ENCODE assay signal across 1 cellular context in the genomic region with DNA sequence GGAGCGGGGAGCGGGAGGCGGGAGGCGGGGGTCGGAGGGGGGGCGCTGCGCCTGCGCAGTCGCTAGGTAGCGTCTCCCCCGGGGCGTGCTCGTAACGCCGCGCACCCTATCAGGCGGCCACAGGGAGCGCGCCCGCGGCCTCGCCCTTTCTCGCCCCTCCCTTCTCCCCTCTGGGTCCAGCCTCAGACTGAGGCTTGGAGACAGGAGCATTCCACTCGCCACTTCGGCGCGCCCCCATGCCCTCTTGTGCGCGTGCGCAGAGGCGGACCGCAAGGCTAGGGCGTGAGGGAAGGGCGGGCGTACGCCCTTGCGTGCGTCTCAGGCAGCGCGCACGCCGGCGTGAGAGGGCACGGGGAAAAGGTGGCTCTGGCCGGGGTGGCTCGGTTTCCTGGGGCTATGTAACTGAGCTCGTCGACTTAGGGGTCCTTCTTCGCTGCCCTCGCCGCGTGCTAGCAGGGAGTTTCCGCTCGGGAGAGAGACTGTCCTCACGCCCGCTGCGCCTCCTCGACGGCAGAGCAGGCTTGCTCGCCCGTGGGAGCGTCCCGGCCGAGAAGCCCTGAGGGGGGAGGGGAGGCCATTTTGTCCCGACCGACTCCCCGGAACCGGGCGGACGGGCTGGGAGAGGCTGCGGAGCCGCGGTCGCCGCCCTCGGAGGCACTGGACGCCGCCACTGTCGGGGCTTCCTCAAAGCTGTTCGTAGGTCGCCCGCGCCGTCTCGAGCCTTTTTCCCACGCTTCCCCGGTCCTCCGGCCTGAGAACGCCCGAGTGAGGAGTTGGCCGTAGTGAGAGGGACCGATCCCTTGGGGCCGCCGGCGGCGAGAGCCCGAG.
A peak's percentile ranks its signal among the peaks of the same experiment; 100 is the strongest.
TF ChIP-seq lines count a peak whose summit lies in the region.

A gene (plus strand): TSS at position 316 of the 828 bp plus-strand sequence. CDS start 525 bp downstream, outside the sequence.

TF ChIP-seq in HepG2, 621 proteins besides CTCF, POLR2A, EP300 and RAD21 (continued from another document and continues in another):
- TF ChIP-seq, protein P1, sequence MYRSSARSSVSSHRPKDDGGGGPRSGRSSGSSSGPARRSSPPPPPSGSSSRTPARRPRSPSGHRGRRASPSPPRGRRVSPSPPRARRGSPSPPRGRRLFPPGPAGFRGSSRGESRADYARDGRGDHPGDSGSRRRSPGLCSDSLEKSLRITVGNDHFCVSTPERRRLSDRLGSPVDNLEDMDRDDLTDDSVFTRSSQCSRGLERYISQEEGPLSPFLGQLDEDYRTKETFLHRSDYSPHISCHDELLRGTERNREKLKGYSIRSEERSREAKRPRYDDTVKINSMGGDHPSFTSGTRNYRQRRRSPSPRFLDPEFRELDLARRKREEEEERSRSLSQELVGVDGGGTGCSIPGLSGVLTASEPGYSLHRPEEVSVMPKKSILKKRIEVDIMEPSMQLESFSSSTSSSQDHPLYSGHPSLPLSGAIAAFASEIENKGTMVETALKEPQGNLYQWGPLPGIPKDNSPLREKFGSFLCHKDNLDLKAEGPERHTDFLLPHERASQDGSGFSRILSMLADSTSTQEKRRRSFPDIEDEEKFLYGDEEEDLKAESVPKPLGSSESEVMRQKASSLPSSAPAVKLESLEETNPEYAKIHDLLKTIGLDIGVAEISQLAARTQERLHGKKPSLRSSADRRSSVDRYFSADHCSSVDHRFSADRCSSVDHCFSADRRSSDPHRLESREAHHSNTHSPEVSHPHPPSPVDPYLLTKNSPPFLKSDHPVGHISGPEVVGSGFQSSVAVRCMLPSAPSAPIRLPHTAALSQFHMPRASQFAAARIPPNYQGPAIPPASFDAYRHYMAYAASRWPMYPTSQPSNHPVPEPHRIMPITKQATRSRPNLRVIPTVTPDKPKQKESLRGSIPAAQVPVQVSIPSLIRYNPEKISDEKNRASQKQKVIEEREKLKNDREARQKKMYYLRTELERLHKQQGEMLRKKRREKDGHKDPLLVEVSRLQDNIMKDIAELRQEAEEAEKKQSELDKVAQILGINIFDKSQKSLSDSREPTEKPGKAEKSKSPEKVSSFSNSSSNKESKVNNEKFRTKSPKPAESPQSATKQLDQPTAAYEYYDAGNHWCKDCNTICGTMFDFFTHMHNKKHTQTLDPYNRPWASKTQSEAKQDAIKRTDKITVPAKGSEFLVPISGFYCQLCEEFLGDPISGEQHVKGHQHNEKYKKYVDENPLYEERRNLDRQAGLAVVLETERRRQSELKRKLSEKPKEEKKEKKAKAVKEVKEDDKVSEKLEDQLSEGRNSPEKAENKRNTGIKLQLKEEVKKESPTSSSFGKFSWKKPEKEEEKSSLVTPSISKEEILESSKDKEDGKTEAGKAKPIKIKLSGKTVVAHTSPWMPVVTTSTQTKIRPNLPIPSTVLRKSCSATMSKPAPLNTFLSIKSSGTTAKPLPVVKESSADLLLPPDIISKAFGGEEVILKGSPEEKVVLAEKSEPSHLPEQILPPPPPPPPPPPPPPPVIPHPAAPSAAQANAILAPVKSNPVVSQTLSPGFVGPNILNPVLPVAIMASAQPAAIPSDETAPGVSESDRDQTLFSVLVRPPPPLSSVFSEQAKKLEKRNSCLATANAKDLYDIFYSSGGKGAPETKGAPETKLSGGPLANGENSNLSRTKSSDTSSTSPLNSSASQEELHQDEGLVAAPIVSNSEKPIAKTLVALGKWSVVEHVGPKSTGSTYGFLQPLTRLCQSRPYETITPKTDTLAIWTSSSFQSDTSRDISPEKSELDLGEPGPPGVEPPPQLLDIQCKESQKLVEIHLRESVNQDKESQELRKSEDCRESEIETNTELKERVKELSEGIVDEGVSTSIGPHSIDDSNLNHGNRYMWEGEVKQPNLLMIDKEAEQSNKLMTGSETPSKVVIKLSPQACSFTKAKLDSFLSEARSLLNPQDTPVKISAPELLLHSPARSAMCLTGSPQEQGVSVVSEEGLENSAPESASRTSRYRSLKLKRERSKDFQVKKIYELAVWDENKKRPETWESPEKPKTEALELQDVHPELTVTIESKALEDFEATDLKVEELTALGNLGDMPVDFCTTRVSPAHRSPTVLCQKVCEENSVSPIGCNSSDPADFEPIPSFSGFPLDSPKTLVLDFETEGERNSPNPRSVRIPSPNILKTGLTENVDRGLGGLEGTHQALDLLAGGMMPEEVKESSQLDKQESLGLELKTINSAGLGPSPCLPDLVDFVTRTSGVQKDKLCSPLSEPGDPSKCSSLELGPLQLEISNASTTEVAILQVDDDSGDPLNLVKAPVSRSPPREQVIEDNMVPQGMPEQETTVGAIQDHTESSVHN (CRISPR knock-in tag; IDR thresholded peaks at IDR 0.05): peak; percentile 76; the same call in 1 of the 2 replicates
- peak; percentile 52; the same call in 1 of the 2 replicates for TF ChIP-seq GTF2F1 (IDR thresholded peaks at IDR 0.05; ENCODE audit: low read length)
- TF ChIP-seq ZNF562 (CRISPR knock-in tag; IDR thresholded peaks at IDR 0.05; ENCODE audit: borderline replicate concordance): no peak
- TF ChIP-seq, protein P2, sequence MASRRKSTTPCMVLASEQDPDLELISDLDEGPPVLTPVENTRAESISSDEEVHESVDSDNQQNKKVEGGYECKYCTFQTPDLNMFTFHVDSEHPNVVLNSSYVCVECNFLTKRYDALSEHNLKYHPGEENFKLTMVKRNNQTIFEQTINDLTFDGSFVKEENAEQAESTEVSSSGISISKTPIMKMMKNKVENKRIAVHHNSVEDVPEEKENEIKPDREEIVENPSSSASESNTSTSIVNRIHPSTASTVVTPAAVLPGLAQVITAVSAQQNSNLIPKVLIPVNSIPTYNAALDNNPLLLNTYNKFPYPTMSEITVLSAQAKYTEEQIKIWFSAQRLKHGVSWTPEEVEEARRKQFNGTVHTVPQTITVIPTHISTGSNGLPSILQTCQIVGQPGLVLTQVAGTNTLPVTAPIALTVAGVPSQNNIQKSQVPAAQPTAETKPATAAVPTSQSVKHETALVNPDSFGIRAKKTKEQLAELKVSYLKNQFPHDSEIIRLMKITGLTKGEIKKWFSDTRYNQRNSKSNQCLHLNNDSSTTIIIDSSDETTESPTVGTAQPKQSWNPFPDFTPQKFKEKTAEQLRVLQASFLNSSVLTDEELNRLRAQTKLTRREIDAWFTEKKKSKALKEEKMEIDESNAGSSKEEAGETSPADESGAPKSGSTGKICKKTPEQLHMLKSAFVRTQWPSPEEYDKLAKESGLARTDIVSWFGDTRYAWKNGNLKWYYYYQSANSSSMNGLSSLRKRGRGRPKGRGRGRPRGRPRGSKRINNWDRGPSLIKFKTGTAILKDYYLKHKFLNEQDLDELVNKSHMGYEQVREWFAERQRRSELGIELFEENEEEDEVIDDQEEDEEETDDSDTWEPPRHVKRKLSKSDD (CRISPR knock-in tag; IDR thresholded peaks at IDR 0.05; ENCODE audit: low read depth): peak; percentile 88
- TF ChIP-seq ZBTB7B (CRISPR knock-in tag; IDR thresholded peaks at IDR 0.05): peak; percentile 85
- TF ChIP-seq, protein P3, sequence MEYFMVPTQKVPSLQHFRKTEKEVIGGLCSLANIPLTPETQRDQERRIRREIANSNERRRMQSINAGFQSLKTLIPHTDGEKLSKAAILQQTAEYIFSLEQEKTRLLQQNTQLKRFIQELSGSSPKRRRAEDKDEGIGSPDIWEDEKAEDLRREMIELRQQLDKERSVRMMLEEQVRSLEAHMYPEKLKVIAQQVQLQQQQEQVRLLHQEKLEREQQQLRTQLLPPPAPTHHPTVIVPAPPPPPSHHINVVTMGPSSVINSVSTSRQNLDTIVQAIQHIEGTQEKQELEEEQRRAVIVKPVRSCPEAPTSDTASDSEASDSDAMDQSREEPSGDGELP (IDR thresholded peaks at IDR 0.05; ENCODE audit: borderline replicate concordance, low read depth): peak; percentile 39; the same call in 1 of the 2 replicates
- TF ChIP-seq, protein P4, sequence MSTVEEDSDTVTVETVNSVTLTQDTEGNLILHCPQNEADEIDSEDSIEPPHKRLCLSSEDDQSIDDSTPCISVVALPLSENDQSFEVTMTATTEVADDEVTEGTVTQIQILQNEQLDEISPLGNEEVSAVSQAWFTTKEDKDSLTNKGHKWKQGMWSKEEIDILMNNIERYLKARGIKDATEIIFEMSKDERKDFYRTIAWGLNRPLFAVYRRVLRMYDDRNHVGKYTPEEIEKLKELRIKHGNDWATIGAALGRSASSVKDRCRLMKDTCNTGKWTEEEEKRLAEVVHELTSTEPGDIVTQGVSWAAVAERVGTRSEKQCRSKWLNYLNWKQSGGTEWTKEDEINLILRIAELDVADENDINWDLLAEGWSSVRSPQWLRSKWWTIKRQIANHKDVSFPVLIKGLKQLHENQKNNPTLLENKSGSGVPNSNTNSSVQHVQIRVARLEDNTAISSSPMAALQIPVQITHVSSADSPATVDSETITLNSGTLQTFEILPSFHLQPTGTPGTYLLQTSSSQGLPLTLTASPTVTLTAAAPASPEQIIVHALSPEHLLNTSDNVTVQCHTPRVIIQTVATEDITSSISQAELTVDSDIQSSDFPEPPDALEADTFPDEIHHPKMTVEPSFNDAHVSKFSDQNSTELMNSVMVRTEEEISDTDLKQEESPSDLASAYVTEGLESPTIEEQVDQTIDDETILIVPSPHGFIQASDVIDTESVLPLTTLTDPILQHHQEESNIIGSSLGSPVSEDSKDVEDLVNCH (CRISPR knock-in tag; IDR thresholded peaks at IDR 0.05): peak; percentile 40; the same call in 1 of the 2 replicates
- TF ChIP-seq PHF5A (CRISPR knock-in tag; IDR thresholded peaks at IDR 0.05; ENCODE audit: low read depth, unreplicated experiment): no peak
- TF ChIP-seq, protein P5, sequence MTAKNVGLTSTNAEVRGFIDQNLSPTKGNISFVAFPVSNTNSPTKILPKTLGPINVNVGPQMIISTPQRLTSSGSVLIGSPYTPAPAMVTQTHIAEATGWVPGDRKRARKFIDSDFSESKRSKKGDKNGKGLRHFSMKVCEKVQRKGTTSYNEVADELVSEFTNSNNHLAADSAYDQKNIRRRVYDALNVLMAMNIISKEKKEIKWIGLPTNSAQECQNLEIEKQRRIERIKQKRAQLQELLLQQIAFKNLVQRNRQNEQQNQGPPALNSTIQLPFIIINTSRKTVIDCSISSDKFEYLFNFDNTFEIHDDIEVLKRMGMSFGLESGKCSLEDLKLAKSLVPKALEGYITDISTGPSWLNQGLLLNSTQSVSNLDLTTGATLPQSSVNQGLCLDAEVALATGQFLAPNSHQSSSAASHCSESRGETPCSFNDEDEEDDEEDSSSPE (CRISPR knock-in tag; IDR thresholded peaks at IDR 0.05): peak; percentile 84
- TF ChIP-seq NR1H2 (CRISPR knock-in tag; IDR thresholded peaks at IDR 0.05; ENCODE audit: borderline replicate concordance, low read depth): peak; percentile 90; the same call in 1 of the 2 replicates
- TF ChIP-seq, protein P6, sequence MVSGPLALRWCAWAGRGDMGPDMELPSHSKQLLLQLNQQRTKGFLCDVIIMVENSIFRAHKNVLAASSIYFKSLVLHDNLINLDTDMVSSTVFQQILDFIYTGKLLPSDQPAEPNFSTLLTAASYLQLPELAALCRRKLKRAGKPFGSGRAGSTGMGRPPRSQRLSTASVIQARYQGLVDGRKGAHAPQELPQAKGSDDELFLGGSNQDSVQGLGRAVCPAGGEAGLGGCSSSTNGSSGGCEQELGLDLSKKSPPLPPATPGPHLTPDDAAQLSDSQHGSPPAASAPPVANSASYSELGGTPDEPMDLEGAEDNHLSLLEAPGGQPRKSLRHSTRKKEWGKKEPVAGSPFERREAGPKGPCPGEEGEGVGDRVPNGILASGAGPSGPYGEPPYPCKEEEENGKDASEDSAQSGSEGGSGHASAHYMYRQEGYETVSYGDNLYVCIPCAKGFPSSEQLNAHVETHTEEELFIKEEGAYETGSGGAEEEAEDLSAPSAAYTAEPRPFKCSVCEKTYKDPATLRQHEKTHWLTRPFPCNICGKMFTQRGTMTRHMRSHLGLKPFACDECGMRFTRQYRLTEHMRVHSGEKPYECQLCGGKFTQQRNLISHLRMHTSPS (CRISPR knock-in tag; IDR thresholded peaks at IDR 0.05; ENCODE audit: low read depth): peak; percentile 57; the same call in 1 of the 2 replicates
- peak; percentile 91 to 93; a peak in 3 of 4 replicates for TF ChIP-seq KLF16 (CRISPR knock-in tag; IDR thresholded peaks at IDR 0.05)
- TF ChIP-seq KDM5A (IDR thresholded peaks at IDR 0.05; ENCODE audit: borderline replicate concordance, low read length): no peak
- TF ChIP-seq LCORL (IDR thresholded peaks at IDR 0.05): no peak
- TF ChIP-seq LCORL (CRISPR knock-in tag; IDR thresholded peaks at IDR 0.05): peak; percentile 5
- peak; percentile 86; the same call in 1 of the 2 replicates for TF ChIP-seq ZNF713 (CRISPR knock-in tag; IDR thresholded peaks at IDR 0.05)
- TF ChIP-seq CAMTA2 (CRISPR knock-in tag; IDR thresholded peaks at IDR 0.05; ENCODE audit: borderline replicate concordance): peak; percentile 91
- TF ChIP-seq, protein P7, sequence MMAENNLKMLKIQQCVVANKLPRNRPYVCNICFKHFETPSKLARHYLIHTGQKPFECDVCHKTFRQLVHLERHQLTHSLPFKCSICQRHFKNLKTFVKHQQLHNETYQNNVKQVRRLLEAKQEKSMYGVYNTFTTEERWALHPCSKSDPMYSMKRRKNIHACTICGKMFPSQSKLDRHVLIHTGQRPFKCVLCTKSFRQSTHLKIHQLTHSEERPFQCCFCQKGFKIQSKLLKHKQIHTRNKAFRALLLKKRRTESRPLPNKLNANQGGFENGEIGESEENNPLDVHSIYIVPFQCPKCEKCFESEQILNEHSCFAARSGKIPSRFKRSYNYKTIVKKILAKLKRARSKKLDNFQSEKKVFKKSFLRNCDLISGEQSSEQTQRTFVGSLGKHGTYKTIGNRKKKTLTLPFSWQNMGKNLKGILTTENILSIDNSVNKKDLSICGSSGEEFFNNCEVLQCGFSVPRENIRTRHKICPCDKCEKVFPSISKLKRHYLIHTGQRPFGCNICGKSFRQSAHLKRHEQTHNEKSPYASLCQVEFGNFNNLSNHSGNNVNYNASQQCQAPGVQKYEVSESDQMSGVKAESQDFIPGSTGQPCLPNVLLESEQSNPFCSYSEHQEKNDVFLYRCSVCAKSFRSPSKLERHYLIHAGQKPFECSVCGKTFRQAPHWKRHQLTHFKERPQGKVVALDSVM (CRISPR knock-in tag; IDR thresholded peaks at IDR 0.05): peak; percentile 83; the same call in 1 of the 2 replicates
- no peak for TF ChIP-seq CBX2 (IDR thresholded peaks at IDR 0.05; ENCODE audit: low read depth, low read length)
- no peak for TF ChIP-seq CBX2 (CRISPR knock-in tag; IDR thresholded peaks at IDR 0.05; ENCODE audit: low read depth)
- TF ChIP-seq, protein P8, sequence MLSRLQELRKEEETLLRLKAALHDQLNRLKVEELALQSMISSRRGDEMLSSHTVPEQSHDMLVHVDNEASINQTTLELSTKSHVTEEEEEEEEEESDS (CRISPR knock-in tag; IDR thresholded peaks at IDR 0.05; ENCODE audit: borderline replicate concordance): peak; percentile 39; the same call in 1 of the 2 replicates
- peak; percentile 64 for TF ChIP-seq GATAD2A (CRISPR knock-in tag; IDR thresholded peaks at IDR 0.05)
- TF ChIP-seq SP2 (CRISPR knock-in tag; IDR thresholded peaks at IDR 0.05): no peak
- TF ChIP-seq RCOR2 (CRISPR knock-in tag; IDR thresholded peaks at IDR 0.05): 0 out of 2 replicates have a peak, but pooled peaks have one; percentile 60
- TF ChIP-seq ZNF776 (CRISPR knock-in tag; IDR thresholded peaks at IDR 0.05): peak; percentile 99
- TF ChIP-seq REPIN1 (CRISPR knock-in tag; IDR thresholded peaks at IDR 0.05; ENCODE audit: borderline replicate concordance, low read depth): peak; percentile 91; the same call in 1 of the 2 replicates
